ENCODE assay signal across 9 cellular contexts in genomic region chr20:36384022-36384619, GRCh38.
DNase-seq lines count a peak whose midpoint lies in the region; ATAC-seq and TF ChIP-seq lines count a peak whose summit lies in the region.
"Had no signal": no experiment of that assay in that cellular context is flagged by ENCODE, and none has a peak within 500 bp of the region (broad histone marks: within the 10 kb centered on the region; RNA-seq: fewer than 3 reads in every experiment).

No MANE protein-coding gene starts in this region.

- no peaks in the 10 kb centered on the region; the same call in 1 of the 2 replicates for H4K20me1 ChIP-seq in SK-N-SH (ENCODE audit: insufficient read depth)

- DNase-seq in MCF 10A (ENCODE audit: unreplicated experiment): peak; percentile 74
- no peak for DNase-seq in breast epithelium (ENCODE audit: low spot score in 2 of 2)
- DNase-seq in SK-N-SH: no peak
- peak; percentile 97 for DNase-seq in endodermal cell
- peak; percentile 40 for DNase-seq in stimulated activated CD4-positive, alpha-beta T cell treated with anti-CD3 and anti-CD28 coated beads, Interleukin-15, amount 100 ng/mL, for 24 hours
- no peak for DNase-seq in head of caudate nucleus

- BruUV-seq in MCF 10A (replicated peaks; lab: Mats Ljungman, UMichigan): no TSS peak

- no peak for TF ChIP-seq RAD21 in SK-N-SH (IDR thresholded peaks at IDR 0.05; ENCODE audit: low read length)

- no peaks in the 10 kb centered on the region for H3K4me1 Mint-ChIP-seq in MCF 10A (ENCODE audit: insufficient read depth, unreplicated experiment)
- no peaks in the 10 kb centered on the region for H3K4me1 Mint-ChIP-seq in endodermal cell

- WGBS in SK-N-SH (ENCODE audit: low lambda C conversion rate): 52% methylated on average over 6 of the region's 6 CpGs
- WGBS in endodermal cell (ENCODE audit: insufficient coverage in 1 of 2, insufficient read length in 1 of 2), 2 experiments: 0 to 4% methylated on average over 3 to 6 of the region's 6 CpGs

- H3K36me3 ChIP-seq in breast epithelium (no peaks in the 10 kb centered on the region), SK-N-SH (replicated peaks in 1 of 2; ENCODE audit: control insufficient read depth in 1 of 2, insufficient read depth in 2 of 2, low read length in 1 of 2) (no peaks in the 10 kb centered on the region), endodermal cell (ENCODE audit: control insufficient read depth, insufficient read depth, low read length) (no peaks in the 10 kb centered on the region)

- no peak overlapping the region for H2AFZ ChIP-seq in SK-N-SH (ENCODE audit: low read depth)

- no peak for TF ChIP-seq EP300 in SK-N-SH (IDR thresholded peaks at IDR 0.05; ENCODE audit: borderline replicate concordance in 1 of 2, low read depth in 1 of 2, low read length in 1 of 2)

- H3K27ac Mint-ChIP-seq in MCF 10A (ENCODE audit: low read depth, unreplicated experiment): no peak overlapping the region
- H3K27ac Mint-ChIP-seq in endodermal cell: no peak overlapping the region

- no peak overlapping the region for H3K4me2 ChIP-seq in SK-N-SH

- H3K27ac ChIP-seq in breast epithelium (no peak overlapping the region), SK-N-SH (ENCODE audit: low read depth in 2 of 2, low read length in 1 of 2) (no peak overlapping the region), endodermal cell (ENCODE audit: low read depth, low read length) (no peak overlapping the region)
- H3K27ac ChIP-seq: skin epidermis had no signal

- H3K9me2 ChIP-seq in SK-N-SH: no peaks in the 10 kb centered on the region

- intact Hi-C loops in MCF 10A (cut with micrococcal nuclease): no loop called here
- intact Hi-C loops in breast epithelium (cut with DNase I; ENCODE audit: low total_unique reads): loop anchor here (5.0 kb wide), 1 partner anchor 837 kb away; no protein-coding TSS in a partner anchor
- intact Hi-C loops in head of caudate nucleus (cut with DNase I): no loop called here

- H3K4me3 ChIP-seq in breast epithelium: no peak overlapping the region
- no peak overlapping the region for H3K4me3 ChIP-seq in SK-N-SH (ENCODE audit: low read depth in 2 of 2, low read length in 1 of 2)
- H3K4me3 ChIP-seq in endodermal cell (ENCODE audit: low read length): no peak overlapping the region
- H3K4me3 ChIP-seq: skin epidermis had no signal

- TF ChIP-seq POLR2A in breast epithelium (IDR thresholded peaks at IDR 0.05): no peak

- POLR2A ChIA-PET in MCF 10A (lab: Yijun Ruan, JAX): interaction anchor here (1.4 kb wide), 1 partner anchor 14 kb away, joined by 5 read pairs; no protein-coding TSS in a partner anchor
- POLR2A ChIA-PET in SK-N-SH (lab: Yijun Ruan, JAX): no interaction called here

- H3K4me1 ChIP-seq in breast epithelium (no peaks in the 10 kb centered on the region), SK-N-SH (ENCODE audit: control insufficient read depth in 1 of 2, insufficient read depth in 2 of 2, low read depth in 1 of 2, low read length in 1 of 2) (peaks cover 0 to 7% of the 10 kb centered on the region in 2 experiments; a peak in 1 of 4 replicates), endodermal cell (ENCODE audit: control insufficient read depth, insufficient read depth, low read length) (no peaks in the 10 kb centered on the region)

- H3K9ac ChIP-seq in SK-N-SH (no peak overlapping the region), endodermal cell (ENCODE audit: extremely low read depth, low read length, poor library complexity, severe bottlenecking) (no peak overlapping the region)

- H3K27me3 Mint-ChIP-seq in MCF 10A (ENCODE audit: insufficient read depth, unreplicated experiment) (peaks cover 71% of the 10 kb centered on the region), endodermal cell (ENCODE audit: insufficient read depth) (peaks cover 8% of the 10 kb centered on the region)

- ATAC-seq in HG03521 (IDR thresholded peaks at IDR 0.05; ENCODE audit: unreplicated experiment) (no peak), GM19395 (IDR thresholded peaks at IDR 0.05; ENCODE audit: unreplicated experiment) (no peak)

- H3K27me3 ChIP-seq in breast epithelium (no peaks in the 10 kb centered on the region), SK-N-SH (ENCODE audit: insufficient read depth) (no peaks in the 10 kb centered on the region), endodermal cell (ENCODE audit: control insufficient read depth, insufficient read depth, low read length, poor library complexity, severe bottlenecking) (no peaks in the 10 kb centered on the region)

- no peak overlapping the region for H3K4me3 Mint-ChIP-seq in MCF 10A (ENCODE audit: unreplicated experiment)
- no peak overlapping the region for H3K4me3 Mint-ChIP-seq in endodermal cell

- H3K9me3 Mint-ChIP-seq in MCF 10A (ENCODE audit: unreplicated experiment) (no peaks in the 10 kb centered on the region), endodermal cell (no peaks in the 10 kb centered on the region)

- TF ChIP-seq CTCF in MCF 10A (IDR thresholded peaks at IDR 0.05; ENCODE audit: unreplicated experiment): peak; percentile 9
- TF ChIP-seq CTCF in breast epithelium (IDR thresholded peaks at IDR 0.05): no peak
- no peak for TF ChIP-seq CTCF in SK-N-SH (IDR thresholded peaks at IDR 0.05)
- peak; percentile 64 for TF ChIP-seq CTCF in endodermal cell (conservative IDR thresholded peaks at IDR 0.05)

- H3K79me2 ChIP-seq in SK-N-SH (ENCODE audit: insufficient read depth): no peaks in the 10 kb centered on the region

- no peaks in the 10 kb centered on the region for H3F3A ChIP-seq in SK-N-SH (replicated peaks; ENCODE audit: insufficient read depth)

- H3K36me3 Mint-ChIP-seq in MCF 10A (ENCODE audit: insufficient read depth, unreplicated experiment) (no peaks in the 10 kb centered on the region), endodermal cell (ENCODE audit: low read depth) (no peaks in the 10 kb centered on the region)

- no peaks in the 10 kb centered on the region for H3K9me3 ChIP-seq in breast epithelium
- no peaks in the 10 kb centered on the region for H3K9me3 ChIP-seq in SK-N-SH
- H3K9me3 ChIP-seq in endodermal cell (ENCODE audit: control insufficient read depth, low read length): no peaks in the 10 kb centered on the region

- CTCF ChIA-PET in MCF 10A (lab: Yijun Ruan, JAX): interaction anchor here (0.6 to 0.7 kb wide), 2 partner anchors 53 to 119 kb away, joined by 3 read pairs; no protein-coding TSS in a partner anchor
- CTCF ChIA-PET in SK-N-SH (lab: Yijun Ruan, JAX): interaction anchor here (1.5 to 1.6 kb wide), 3 partner anchors 9 to 55 kb away, joined by 3 to 7 read pairs (median 4); no protein-coding TSS in a partner anchor

TF ChIP-seq in SK-N-SH, 30 proteins besides CTCF, POLR2A, EP300 and RAD21:
- no peak for TF ChIP-seq FOXJ3 (CRISPR knock-in tag; IDR thresholded peaks at IDR 0.05)
- TF ChIP-seq REST (IDR thresholded peaks at IDR 0.05; ENCODE audit: low read depth, low read length): peak; percentile 100

Comparison
In these comparisons a context has a peak if more than half of its experiments do, and no peak if none do; other contexts are left out.
1. DNase-seq: peak in MCF 10A (single experiment), endodermal cell (single experiment) and stimulated activated CD4-positive, alpha-beta T cell treated with anti-CD3 and anti-CD28 coated beads, Interleukin-15, amount 100 ng/mL, for 24 hours (single experiment); none in breast epithelium (0 of 2), SK-N-SH (single experiment) and head of caudate nucleus (0 of 42).
2. CTCF ChIP-seq: peak in MCF 10A (single experiment) and endodermal cell (single experiment); none in breast epithelium (0 of 3) and SK-N-SH (single experiment).